Comparison of ENCODE assay signal across 31 cellular contexts in the genomic region with DNA sequence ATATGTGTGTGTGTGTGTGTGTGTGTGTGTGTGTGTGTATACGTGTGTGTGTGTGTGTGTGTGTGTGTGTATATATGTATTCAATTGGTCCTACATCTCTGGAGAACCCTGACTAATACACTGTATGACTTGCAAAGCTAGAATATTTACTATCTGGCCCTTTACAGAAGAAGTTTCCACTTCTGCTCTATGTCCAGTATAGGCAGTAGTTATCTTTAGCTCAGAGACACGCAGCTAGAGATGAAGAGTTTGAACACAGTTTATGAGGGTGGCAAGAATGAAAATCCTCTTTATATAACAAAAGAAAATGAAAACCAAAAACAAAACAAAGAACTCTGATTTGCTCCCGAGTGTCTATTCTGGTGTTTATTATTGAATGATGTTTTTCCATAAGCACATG.
"Had no signal": no experiment of that assay in that cellular context is flagged by ENCODE, and none has a peak within 500 bp of the region (broad histone marks: within the 10 kb centered on the region; RNA-seq: fewer than 3 reads in every experiment).

No MANE protein-coding gene starts in this region.

- H3K4me3 ChIP-seq: adrenal gland, ascending aorta, body of pancreas, breast epithelium, cardiac muscle cell had no signal

- H3K4me1 ChIP-seq: adrenal gland, ascending aorta, body of pancreas, breast epithelium had no signal

- DNase-seq: activated effector memory CD4-positive, alpha-beta T cell treated with anti-CD3 and anti-CD28 coated beads, Interleukin-2, amount 50 U/mL, for 16 hours; activated effector memory CD4-positive, alpha-beta T cell treated with Interleukin-2 at 50 U/mL for 16 hours; activated gamma-delta T cell; activated gamma-delta T cell treated with Interleukin-2 at 50 U/mL for 16 hours; activated naive CD4-positive, alpha-beta T cell; activated naive CD4-positive, alpha-beta T cell treated with anti-CD3 and anti-CD28 coated beads for 36 hours; activated naive CD4-positive, alpha-beta T cell treated with anti-CD3 and anti-CD28 coated beads, Interleukin-2, amount 10 ng/mL, durations not matched to agents 7 days and 5 days; activated naive CD4-positive, alpha-beta T cell treated with anti-CD3 and anti-CD28 coated beads, Interleukin-2, amount 50 U/mL, for 16 hours; activated naive CD4-positive, alpha-beta T cell treated with Interleukin-2 at 50 U/mL for 16 hours; activated naive CD8-positive, alpha-beta T cell treated with anti-CD3 and anti-CD28 coated beads for 36 hours; activated naive CD8-positive, alpha-beta T cell treated with anti-CD3 and anti-CD28 coated beads, Interleukin-2, amount 10 ng/mL, durations not matched to agents 7 days and 5 days; activated naive CD8-positive, alpha-beta T cell treated with anti-CD3 and anti-CD28 coated beads, Interleukin-2, amount 50 U/mL, for 24 hours; activated T-cell treated with anti-CD3 and anti-CD28 coated beads for 4 hours; activated T-cell treated with anti-CD3 and anti-CD28 coated beads, Interleukin-2, amount 50 U/mL, for 1 hour; activated T-cell treated with anti-CD3 and anti-CD28 coated beads, Interleukin-2, amount 50 U/mL, for 24 hours; activated T-cell treated with anti-CD3 and anti-CD28 coated beads, Interleukin-2, amount 50 U/mL, for 4 hours; activated T-cell treated with anti-CD3 and anti-CD28 coated beads, Interleukin-2, amount 50 U/mL, for 48 hours; activated T-cell treated with anti-CD3 and anti-CD28 coated beads, Interleukin-2, amount 50 U/mL, for 72 hours; adrenal gland; amniotic stem cell; amygdala; anterior cingulate cortex; aorta; body of pancreas; brain microvascular endothelial cell; caudate nucleus; central memory CD4-positive, alpha-beta T cell; cerebellar nuclear complex had no signal

- H3K9me3 ChIP-seq: adrenal gland, ascending aorta, body of pancreas, breast epithelium had no signal

- H3K27ac ChIP-seq: adrenal gland, ascending aorta, body of pancreas, brain microvascular endothelial cell, breast epithelium, cardiac muscle cell had no signal

- H3K36me3 ChIP-seq: adrenal gland, ascending aorta, brain microvascular endothelial cell, breast epithelium, cardiac muscle cell had no signal

- H3K27me3 ChIP-seq: adrenal gland, ascending aorta, body of pancreas, brain microvascular endothelial cell, breast epithelium, cardiac muscle cell had no signal
